1 cellular context compared by ENCODE assay signal in the genomic region with DNA sequence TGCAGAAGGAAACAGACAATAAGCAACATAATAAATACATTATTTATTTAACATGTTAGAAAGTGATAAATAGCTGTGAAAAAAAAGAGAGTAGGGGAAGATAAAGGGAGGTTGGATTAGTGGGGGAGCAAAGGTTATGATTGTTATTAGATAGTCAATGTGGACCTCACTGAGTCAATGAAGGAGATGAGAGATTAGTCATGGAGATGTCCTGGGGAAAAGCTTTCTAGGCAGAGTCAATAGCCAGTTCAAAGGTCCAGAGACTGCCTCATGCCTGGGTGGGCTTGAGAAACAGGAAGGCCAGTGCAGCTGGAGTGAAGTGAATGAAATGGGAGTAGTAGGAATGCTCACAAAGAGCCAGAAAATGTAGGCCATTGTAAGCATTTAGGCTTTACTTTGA.
TF ChIP-seq lines count a peak whose summit lies in the region.

No MANE protein-coding gene starts in this region.

TF ChIP-seq in HepG2, 621 proteins besides CTCF, POLR2A, EP300 and RAD21 (continued from another document):
- TF ChIP-seq ZNF674 (CRISPR knock-in tag; IDR thresholded peaks at IDR 0.05; ENCODE audit: low read depth), result no peak
- peak; percentile 45; the same call in 1 of the 2 replicates for TF ChIP-seq MYC (CRISPR knock-in tag; IDR thresholded peaks at IDR 0.05; ENCODE audit: borderline replicate concordance)
- TF ChIP-seq MED1 (CRISPR knock-in tag; IDR thresholded peaks at IDR 0.05), result peak; percentile 80
- TF ChIP-seq FOXK2 (IDR thresholded peaks at IDR 0.05), result peak; percentile 86
- peak; percentile 76; the same call in 1 of the 2 replicates for TF ChIP-seq ZMYM3 (CRISPR knock-in tag; IDR thresholded peaks at IDR 0.05)
- no peak for TF ChIP-seq SNAPC2 (CRISPR knock-in tag; IDR thresholded peaks at IDR 0.05)
- peak; percentile 85 for TF ChIP-seq ZNF792 (CRISPR knock-in tag; IDR thresholded peaks at IDR 0.05)
- TF ChIP-seq, protein P1, sequence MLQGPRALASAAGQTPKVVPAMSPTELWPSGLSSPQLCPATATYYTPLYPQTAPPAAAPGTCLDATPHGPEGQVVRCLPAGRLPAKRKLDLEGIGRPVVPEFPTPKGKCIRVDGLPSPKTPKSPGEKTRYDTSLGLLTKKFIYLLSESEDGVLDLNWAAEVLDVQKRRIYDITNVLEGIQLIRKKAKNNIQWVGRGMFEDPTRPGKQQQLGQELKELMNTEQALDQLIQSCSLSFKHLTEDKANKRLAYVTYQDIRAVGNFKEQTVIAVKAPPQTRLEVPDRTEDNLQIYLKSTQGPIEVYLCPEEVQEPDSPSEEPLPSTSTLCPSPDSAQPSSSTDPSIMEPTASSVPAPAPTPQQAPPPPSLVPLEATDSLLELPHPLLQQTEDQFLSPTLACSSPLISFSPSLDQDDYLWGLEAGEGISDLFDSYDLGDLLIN (CRISPR knock-in tag; IDR thresholded peaks at IDR 0.05; ENCODE audit: borderline replicate concordance), result no peak
- peak; percentile 100 for TF ChIP-seq BCL6 (CRISPR knock-in tag; IDR thresholded peaks at IDR 0.05)
- TF ChIP-seq NKX3-1 (CRISPR knock-in tag; IDR thresholded peaks at IDR 0.05), result no peak
- peak; percentile 88; the same call in 1 of the 2 replicates for TF ChIP-seq ETV5 (CRISPR knock-in tag; IDR thresholded peaks at IDR 0.05; ENCODE audit: borderline replicate concordance)
- peak; percentile 49; the same call in 1 of the 2 replicates for TF ChIP-seq ZNF441 (CRISPR knock-in tag; IDR thresholded peaks at IDR 0.05; ENCODE audit: borderline replicate concordance)
- TF ChIP-seq ATF7 (IDR thresholded peaks at IDR 0.05), result peak; percentile 60
- no peak for TF ChIP-seq ATF7 (CRISPR knock-in tag; IDR thresholded peaks at IDR 0.05)
- TF ChIP-seq FOXM1 (CRISPR knock-in tag; IDR thresholded peaks at IDR 0.05), result no peak
- TF ChIP-seq TCF7 (IDR thresholded peaks at IDR 0.05; ENCODE audit: low read depth), result peak; percentile 92
- 0 out of 2 replicates have a peak, but pooled peaks have one; percentile 22 for TF ChIP-seq ZNF3 (CRISPR knock-in tag; IDR thresholded peaks at IDR 0.05)
- peak; percentile 36; the same call in 1 of the 2 replicates for TF ChIP-seq SIX4 (CRISPR knock-in tag; IDR thresholded peaks at IDR 0.05)
- peak; percentile 100 for TF ChIP-seq TBL1XR1 (IDR thresholded peaks at IDR 0.05; ENCODE audit: borderline replicate concordance, low read length, partially characterized antibody)
- TF ChIP-seq, protein P2, sequence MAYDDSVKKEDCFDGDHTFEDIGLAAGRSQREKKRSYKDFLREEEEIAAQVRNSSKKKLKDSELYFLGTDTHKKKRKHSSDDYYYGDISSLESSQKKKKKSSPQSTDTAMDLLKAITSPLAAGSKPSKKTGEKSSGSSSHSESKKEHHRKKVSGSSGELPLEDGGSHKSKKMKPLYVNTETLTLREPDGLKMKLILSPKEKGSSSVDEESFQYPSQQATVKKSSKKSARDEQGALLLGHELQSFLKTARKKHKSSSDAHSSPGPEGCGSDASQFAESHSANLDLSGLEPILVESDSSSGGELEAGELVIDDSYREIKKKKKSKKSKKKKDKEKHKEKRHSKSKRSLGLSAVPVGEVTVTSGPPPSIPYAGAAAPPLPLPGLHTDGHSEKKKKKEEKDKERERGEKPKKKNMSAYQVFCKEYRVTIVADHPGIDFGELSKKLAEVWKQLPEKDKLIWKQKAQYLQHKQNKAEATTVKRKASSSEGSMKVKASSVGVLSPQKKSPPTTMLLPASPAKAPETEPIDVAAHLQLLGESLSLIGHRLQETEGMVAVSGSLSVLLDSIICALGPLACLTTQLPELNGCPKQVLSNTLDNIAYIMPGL (CRISPR knock-in tag; IDR thresholded peaks at IDR 0.05; ENCODE audit: borderline replicate concordance in 1 of 2, low read depth in 1 of 2), result peak; percentile 23 to 57; a peak in 1 of 4 replicates
- TF ChIP-seq SPEN (CRISPR knock-in tag; IDR thresholded peaks at IDR 0.05; ENCODE audit: low read depth), result peak; percentile 89
- no peak for TF ChIP-seq ZFY (CRISPR knock-in tag; IDR thresholded peaks at IDR 0.05)
- no peak for TF ChIP-seq ZNF558 (CRISPR knock-in tag; IDR thresholded peaks at IDR 0.05; ENCODE audit: borderline replicate concordance)
- TF ChIP-seq NFKBIZ (CRISPR knock-in tag; IDR thresholded peaks at IDR 0.05), result peak; percentile 76; the same call in 1 of the 2 replicates
- peak; percentile 61; the same call in 1 of the 2 replicates for TF ChIP-seq KDM1A (CRISPR knock-in tag; IDR thresholded peaks at IDR 0.05)
- TF ChIP-seq, protein P3, sequence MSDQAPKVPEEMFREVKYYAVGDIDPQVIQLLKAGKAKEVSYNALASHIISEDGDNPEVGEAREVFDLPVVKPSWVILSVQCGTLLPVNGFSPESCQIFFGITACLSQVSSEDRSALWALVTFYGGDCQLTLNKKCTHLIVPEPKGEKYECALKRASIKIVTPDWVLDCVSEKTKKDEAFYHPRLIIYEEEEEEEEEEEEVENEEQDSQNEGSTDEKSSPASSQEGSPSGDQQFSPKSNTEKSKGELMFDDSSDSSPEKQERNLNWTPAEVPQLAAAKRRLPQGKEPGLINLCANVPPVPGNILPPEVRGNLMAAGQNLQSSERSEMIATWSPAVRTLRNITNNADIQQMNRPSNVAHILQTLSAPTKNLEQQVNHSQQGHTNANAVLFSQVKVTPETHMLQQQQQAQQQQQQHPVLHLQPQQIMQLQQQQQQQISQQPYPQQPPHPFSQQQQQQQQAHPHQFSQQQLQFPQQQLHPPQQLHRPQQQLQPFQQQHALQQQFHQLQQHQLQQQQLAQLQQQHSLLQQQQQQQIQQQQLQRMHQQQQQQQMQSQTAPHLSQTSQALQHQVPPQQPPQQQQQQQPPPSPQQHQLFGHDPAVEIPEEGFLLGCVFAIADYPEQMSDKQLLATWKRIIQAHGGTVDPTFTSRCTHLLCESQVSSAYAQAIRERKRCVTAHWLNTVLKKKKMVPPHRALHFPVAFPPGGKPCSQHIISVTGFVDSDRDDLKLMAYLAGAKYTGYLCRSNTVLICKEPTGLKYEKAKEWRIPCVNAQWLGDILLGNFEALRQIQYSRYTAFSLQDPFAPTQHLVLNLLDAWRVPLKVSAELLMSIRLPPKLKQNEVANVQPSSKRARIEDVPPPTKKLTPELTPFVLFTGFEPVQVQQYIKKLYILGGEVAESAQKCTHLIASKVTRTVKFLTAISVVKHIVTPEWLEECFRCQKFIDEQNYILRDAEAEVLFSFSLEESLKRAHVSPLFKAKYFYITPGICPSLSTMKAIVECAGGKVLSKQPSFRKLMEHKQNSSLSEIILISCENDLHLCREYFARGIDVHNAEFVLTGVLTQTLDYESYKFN (CRISPR knock-in tag; conservative IDR thresholded peaks at IDR 0.05), result peak; percentile 91
- TF ChIP-seq THAP11 (CRISPR knock-in tag; IDR thresholded peaks at IDR 0.05), result peak; percentile 69
- TF ChIP-seq XRCC5 (optimal IDR thresholded peaks at IDR 0.05; ENCODE audit: low read length), result peak; percentile 56
- TF ChIP-seq BHLHE40 (IDR thresholded peaks at IDR 0.05; ENCODE audit: low read length), result peak; percentile 60; the same call in 1 of the 2 replicates
- TF ChIP-seq ZNF547 (CRISPR knock-in tag; IDR thresholded peaks at IDR 0.05), result no peak
- TF ChIP-seq, protein P4, sequence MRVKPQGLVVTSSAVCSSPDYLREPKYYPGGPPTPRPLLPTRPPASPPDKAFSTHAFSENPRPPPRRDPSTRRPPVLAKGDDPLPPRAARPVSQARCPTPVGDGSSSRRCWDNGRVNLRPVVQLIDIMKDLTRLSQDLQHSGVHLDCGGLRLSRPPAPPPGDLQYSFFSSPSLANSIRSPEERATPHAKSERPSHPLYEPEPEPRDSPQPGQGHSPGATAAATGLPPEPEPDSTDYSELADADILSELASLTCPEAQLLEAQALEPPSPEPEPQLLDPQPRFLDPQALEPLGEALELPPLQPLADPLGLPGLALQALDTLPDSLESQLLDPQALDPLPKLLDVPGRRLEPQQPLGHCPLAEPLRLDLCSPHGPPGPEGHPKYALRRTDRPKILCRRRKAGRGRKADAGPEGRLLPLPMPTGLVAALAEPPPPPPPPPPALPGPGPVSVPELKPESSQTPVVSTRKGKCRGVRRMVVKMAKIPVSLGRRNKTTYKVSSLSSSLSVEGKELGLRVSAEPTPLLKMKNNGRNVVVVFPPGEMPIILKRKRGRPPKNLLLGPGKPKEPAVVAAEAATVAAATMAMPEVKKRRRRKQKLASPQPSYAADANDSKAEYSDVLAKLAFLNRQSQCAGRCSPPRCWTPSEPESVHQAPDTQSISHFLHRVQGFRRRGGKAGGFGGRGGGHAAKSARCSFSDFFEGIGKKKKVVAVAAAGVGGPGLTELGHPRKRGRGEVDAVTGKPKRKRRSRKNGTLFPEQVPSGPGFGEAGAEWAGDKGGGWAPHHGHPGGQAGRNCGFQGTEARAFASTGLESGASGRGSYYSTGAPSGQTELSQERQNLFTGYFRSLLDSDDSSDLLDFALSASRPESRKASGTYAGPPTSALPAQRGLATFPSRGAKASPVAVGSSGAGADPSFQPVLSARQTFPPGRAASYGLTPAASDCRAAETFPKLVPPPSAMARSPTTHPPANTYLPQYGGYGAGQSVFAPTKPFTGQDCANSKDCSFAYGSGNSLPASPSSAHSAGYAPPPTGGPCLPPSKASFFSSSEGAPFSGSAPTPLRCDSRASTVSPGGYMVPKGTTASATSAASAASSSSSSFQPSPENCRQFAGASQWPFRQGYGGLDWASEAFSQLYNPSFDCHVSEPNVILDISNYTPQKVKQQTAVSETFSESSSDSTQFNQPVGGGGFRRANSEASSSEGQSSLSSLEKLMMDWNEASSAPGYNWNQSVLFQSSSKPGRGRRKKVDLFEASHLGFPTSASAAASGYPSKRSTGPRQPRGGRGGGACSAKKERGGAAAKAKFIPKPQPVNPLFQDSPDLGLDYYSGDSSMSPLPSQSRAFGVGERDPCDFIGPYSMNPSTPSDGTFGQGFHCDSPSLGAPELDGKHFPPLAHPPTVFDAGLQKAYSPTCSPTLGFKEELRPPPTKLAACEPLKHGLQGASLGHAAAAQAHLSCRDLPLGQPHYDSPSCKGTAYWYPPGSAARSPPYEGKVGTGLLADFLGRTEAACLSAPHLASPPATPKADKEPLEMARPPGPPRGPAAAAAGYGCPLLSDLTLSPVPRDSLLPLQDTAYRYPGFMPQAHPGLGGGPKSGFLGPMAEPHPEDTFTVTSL (CRISPR knock-in tag; IDR thresholded peaks at IDR 0.05; ENCODE audit: borderline replicate concordance), result peak; percentile 93
- TF ChIP-seq, protein P5, sequence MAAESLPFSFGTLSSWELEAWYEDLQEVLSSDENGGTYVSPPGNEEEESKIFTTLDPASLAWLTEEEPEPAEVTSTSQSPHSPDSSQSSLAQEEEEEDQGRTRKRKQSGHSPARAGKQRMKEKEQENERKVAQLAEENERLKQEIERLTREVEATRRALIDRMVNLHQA (CRISPR knock-in tag; IDR thresholded peaks at IDR 0.05), result no peak
- 0 out of 2 replicates have a peak, but pooled peaks have one; percentile 34 for TF ChIP-seq ZIK1 (CRISPR knock-in tag; IDR thresholded peaks at IDR 0.05; ENCODE audit: borderline replicate concordance, low read depth)
